Comparison of ENCODE assay signal across 8 cellular contexts in the genomic region with DNA sequence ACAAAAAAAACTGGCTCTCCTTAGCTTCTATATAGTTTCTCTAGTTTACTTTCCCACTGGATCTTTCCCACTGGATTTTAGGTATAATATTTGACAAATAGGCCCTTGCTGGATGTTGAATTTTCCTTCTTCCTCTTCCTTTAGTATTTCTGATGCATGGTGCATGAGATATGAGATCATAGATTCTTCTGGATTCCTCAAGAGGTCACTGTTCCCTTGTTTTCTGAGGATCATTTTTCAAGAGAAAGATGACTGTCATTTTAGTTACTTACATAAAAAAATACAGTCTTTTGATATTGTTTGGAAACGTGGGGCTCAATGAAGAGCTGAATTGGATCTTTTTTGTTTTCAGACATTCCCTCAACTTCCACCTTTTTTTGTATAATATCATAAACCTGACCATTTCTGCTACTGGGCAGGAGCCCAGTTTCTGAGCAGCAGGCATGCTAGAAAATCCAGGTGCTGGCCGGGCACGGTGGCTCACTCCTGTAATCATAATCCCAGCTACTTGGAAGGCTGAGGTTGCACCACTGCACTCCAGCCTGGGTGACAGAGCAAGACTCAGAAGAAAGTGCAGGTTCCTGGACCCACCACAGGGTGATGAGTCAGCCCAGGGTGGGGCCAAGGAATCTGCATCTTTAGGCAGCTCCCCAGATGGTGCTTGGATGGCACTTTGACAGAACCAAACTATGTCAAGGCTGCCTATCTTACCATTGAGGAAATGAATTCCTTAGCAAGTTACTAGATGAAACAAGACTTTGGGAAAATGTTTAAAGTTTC.
DNase-seq lines count a peak whose midpoint lies in the region; ATAC-seq and TF ChIP-seq lines count a peak whose summit lies in the region.

No MANE protein-coding gene starts in this region.

- intact Hi-C loops in upper lobe of right lung (cut with DNase I) = no loop called here

- ATAC-seq in upper lobe of right lung (peak; percentile 27), GM18505 (IDR thresholded peaks at IDR 0.05; ENCODE audit: unreplicated experiment) (no peak)

- H3K9me3 ChIP-seq in upper lobe of right lung = no peaks in the 10 kb centered on the region

- H3K27ac ChIP-seq in VCaP = no peak overlapping the region
- H3K27ac ChIP-seq in upper lobe of right lung = no peak overlapping the region

- no peak overlapping the region for H3K4me3 ChIP-seq in upper lobe of right lung

- peaks cover 17% of the 10 kb centered on the region for H3K36me3 ChIP-seq in upper lobe of right lung

- peak; percentile 41 for DNase-seq in NCI-H1436 (lab: John Stamatoyannopoulos, UW)
- no peak for DNase-seq in NCI-H1436 treated with DMSO at 0.1 percent for 48 hours (lab: John Stamatoyannopoulos, UW)
- peak; percentile 69 for DNase-seq in M059J (ENCODE audit: low read depth)
- peak; percentile 36 for DNase-seq in iPS-NIHi11 (ENCODE audit: low spot score)
- no peak for DNase-seq in upper lobe of right lung
- DNase-seq in NCI-H1048 (lab: John Stamatoyannopoulos, UW) = no peak

- TF ChIP-seq CTCF in VCaP (conservative IDR thresholded peaks at IDR 0.05) = peak; percentile 72
- TF ChIP-seq CTCF in upper lobe of right lung (IDR thresholded peaks at IDR 0.05) = peak; percentile 58

- no peak for TF ChIP-seq POLR2A in GM18505 (IDR thresholded peaks at IDR 0.05; ENCODE audit: borderline replicate concordance, extremely low read depth, insufficient read depth, insufficient read length)

- no peaks in the 10 kb centered on the region for H3K27me3 ChIP-seq in upper lobe of right lung

- H3K4me1 ChIP-seq in upper lobe of right lung = no peaks in the 10 kb centered on the region

Comparison
In these comparisons a context has a peak if more than half of its experiments do, and no peak if none do; other contexts are left out.
1. DNase-seq: peak in NCI-H1436 (single experiment), M059J (single experiment) and iPS-NIHi11 (single experiment); none in NCI-H1436 treated with DMSO at 0.1 percent for 48 hours (single experiment), upper lobe of right lung (single experiment) and NCI-H1048 (single experiment).